Comparison of ENCODE assay signal across 1 cellular context in the genomic region with DNA sequence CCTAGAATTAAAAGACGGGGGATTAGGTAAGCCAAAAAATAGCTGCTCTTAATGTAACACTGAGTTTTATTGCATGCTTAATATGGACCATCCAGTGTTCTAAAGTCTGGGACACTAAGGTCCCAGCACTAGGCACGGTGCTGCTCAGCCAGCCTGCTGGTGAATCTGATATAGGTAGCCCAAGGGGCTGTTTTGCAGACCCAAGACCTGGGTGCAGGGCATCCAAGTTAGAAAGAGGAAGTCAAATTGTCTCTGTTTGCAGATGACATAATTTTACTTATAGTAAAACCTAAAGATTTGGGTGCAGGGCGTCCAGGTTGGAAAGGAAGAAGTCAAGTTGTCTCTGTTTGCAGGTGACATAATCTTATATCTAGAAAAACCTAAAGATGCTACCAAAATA.
TF ChIP-seq lines count a peak whose summit lies in the region.

No MANE protein-coding gene starts in this region.

TF ChIP-seq in GM12878, 131 proteins besides CTCF, POLR2A, EP300 and RAD21:
- no peak for TF ChIP-seq RELB (IDR thresholded peaks at IDR 0.05; ENCODE audit: low read depth)
- TF ChIP-seq SPI1 (IDR thresholded peaks at IDR 0.05; ENCODE audit: borderline replicate concordance, insufficient read depth, low read depth, low read length) = peak; percentile 41; the same call in 1 of the 2 replicates
TF ChIP-seq in GM12878: peak in this region for 1.
